ENCODE assay signal across 21 cellular contexts in genomic region chr5:166354277-166354676, GRCh38.
"Had no signal": no experiment of that assay in that cellular context is flagged by ENCODE, and none has a peak within 500 bp of the region (broad histone marks: within the 10 kb centered on the region; RNA-seq: fewer than 3 reads in every experiment).

No MANE protein-coding gene starts in this region.

- H3K27ac Mint-ChIP-seq: natural killer cell; stimulated activated effector memory CD8-positive, alpha-beta T cell treated with anti-CD3 and anti-CD28 coated beads, Interleukin-12 subunit alpha, Interleukin-12 subunit beta, amount 100 ng/mL, for 72 hours; type B pancreatic cell had no signal

- H3K4me1 Mint-ChIP-seq: natural killer cell; stimulated activated effector memory CD8-positive, alpha-beta T cell treated with anti-CD3 and anti-CD28 coated beads, Interleukin-12 subunit alpha, Interleukin-12 subunit beta, amount 100 ng/mL, for 72 hours had no signal

- H3K4me1 ChIP-seq: heart right ventricle, right atrium auricular region, suprapubic skin, thyroid gland had no signal

- DNase-seq: effector memory CD4-positive, alpha-beta T cell; heart right ventricle; hypothalamus; mammary epithelial cell; natural killer cell; ovary; stimulated activated CD4-positive, alpha-beta T cell treated with anti-CD3 and anti-CD28 coated beads, Interleukin-4, amount 100 ng/mL, for 1 hour; stimulated activated CD8-positive, alpha-beta memory T cell treated with anti-CD3 and anti-CD28 coated beads, Interleukin-4, amount 100 ng/mL, for 48 hours; stimulated activated naive CD8-positive, alpha-beta T cell treated with anti-CD3 and anti-CD28 coated beads, Interleukin-15, Interleukin-2, amounts not matched to agents 100 U/mL and 50 U/mL, for 24 hours; thyroid gland had no signal

- H3K36me3 ChIP-seq: heart right ventricle, ovary, right atrium auricular region, suprapubic skin, thyroid gland had no signal

- ATAC-seq: heart right ventricle; left lobe of liver; natural killer cell; stimulated activated effector memory CD8-positive, alpha-beta T cell treated with anti-CD3 and anti-CD28 coated beads, Interleukin-12 subunit alpha, Interleukin-12 subunit beta, amount 100 ng/mL, for 72 hours; stimulated activated naive CD8-positive, alpha-beta T cell treated with anti-CD3 and anti-CD28 coated beads, Interleukin-15, Interleukin-2, amounts not matched to agents 100 U/mL and 50 U/mL, for 24 hours had no signal

- H3K9me3 ChIP-seq: ovary, right atrium auricular region, suprapubic skin, thyroid gland had no signal

- H3K4me3 Mint-ChIP-seq: mesothelial cell of epicardium; natural killer cell; neural crest cell; stimulated activated effector memory CD8-positive, alpha-beta T cell treated with anti-CD3 and anti-CD28 coated beads, Interleukin-12 subunit alpha, Interleukin-12 subunit beta, amount 100 ng/mL, for 72 hours; type B pancreatic cell had no signal

- H3K27me3 ChIP-seq: heart right ventricle, ovary, right atrium auricular region, suprapubic skin, thyroid gland had no signal

- H3K27ac ChIP-seq: heart right ventricle, ovary, right atrium auricular region, suprapubic skin, thyroid gland had no signal

- FAIRE-seq: endometrium, frontal cortex, islet of Langerhans, urothelium cell line had no signal

- H3K36me3 Mint-ChIP-seq: natural killer cell; stimulated activated effector memory CD8-positive, alpha-beta T cell treated with anti-CD3 and anti-CD28 coated beads, Interleukin-12 subunit alpha, Interleukin-12 subunit beta, amount 100 ng/mL, for 72 hours; type B pancreatic cell had no signal

- H3K4me3 ChIP-seq: heart right ventricle, ovary, right atrium auricular region, suprapubic skin, thyroid gland had no signal

- H3K27me3 Mint-ChIP-seq: type B pancreatic cell had no signal
